Comparison of ENCODE assay signal across 8 cellular contexts in the genomic region with DNA sequence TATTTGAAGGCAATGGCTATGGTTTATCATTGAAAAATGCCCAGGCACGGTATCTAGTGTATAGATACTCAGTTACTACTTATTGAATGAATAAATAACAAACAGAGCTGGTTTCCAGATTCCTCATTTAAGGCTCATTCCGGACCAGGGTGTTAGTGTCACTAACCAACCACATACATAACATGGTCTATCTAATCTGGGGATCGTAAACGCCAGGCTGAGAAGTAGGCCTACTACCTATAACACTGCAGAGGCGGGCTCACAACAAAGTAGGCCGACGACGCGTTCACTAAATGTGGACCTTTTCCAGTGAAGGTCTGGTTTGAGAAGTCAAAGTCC. TPM values are rescaled to one million over a fixed set of nuclear protein-coding genes. Genes with fewer than 3 reads are reported as not detected.
DNase-seq lines count a peak whose midpoint lies in the region; ATAC-seq and TF ChIP-seq lines count a peak whose summit lies in the region.

No MANE protein-coding gene starts in this region.

- TF ChIP-seq CTCF in left ventricle myocardium inferior (IDR thresholded peaks at IDR 0.05; ENCODE audit: borderline replicate concordance) (no peak), WTC11 (IDR thresholded peaks at IDR 0.05) (no peak)

- intact Hi-C loops in left ventricle myocardium inferior (cut with micrococcal nuclease) (loop anchor here (10.0 kb wide), 1 partner anchor 95 kb away; no protein-coding TSS in a partner anchor), cardiac septum (cut with DNase I) (loop anchor here (2.0 to 10.0 kb wide), 2 partner anchors 97 to 615 kb away; a partner anchor contains a TSS)

- peak overlapping the region; percentile 82 for H3K4me3 ChIP-seq in left ventricle myocardium inferior
- peak overlapping the region; percentile 84 for H3K4me3 ChIP-seq in iPS-18c (ENCODE audit: insufficient read depth, low read depth, low read length)

- POLR2A ChIA-PET in WTC11 (lab: Charles Lee) = no interaction called here

- H3K4me1 Mint-ChIP-seq in WTC11 = peaks cover 12% of the 10 kb centered on the region

- H3K9me3 Mint-ChIP-seq in WTC11 = no peaks in the 10 kb centered on the region

- peaks cover 34% of the 10 kb centered on the region for H3K36me3 ChIP-seq in left ventricle myocardium inferior

- peaks cover 28% of the 10 kb centered on the region for H3K36me3 Mint-ChIP-seq in WTC11

- H3K9me3 ChIP-seq in left ventricle myocardium inferior (replicated peaks) (no peaks in the 10 kb centered on the region), iPS-18c (ENCODE audit: control insufficient read depth, insufficient read depth, low read length) (no peaks in the 10 kb centered on the region)

- peak overlapping the region; percentile 96 for H3K4me3 Mint-ChIP-seq in WTC11

- CTCF ChIA-PET in WTC11 (lab: Charles Lee) = interaction anchor here (2.1 kb wide), 1 partner anchor 10 kb away, joined by 6 read pairs; no protein-coding TSS in a partner anchor

- H3K27me3 ChIP-seq in left ventricle myocardium inferior (ENCODE audit: low read depth) = no peaks in the 10 kb centered on the region

- H3K27me3 Mint-ChIP-seq in WTC11 (ENCODE audit: low read depth) = no peaks in the 10 kb centered on the region

- peaks cover 25% of the 10 kb centered on the region for H3K4me1 ChIP-seq in left ventricle myocardium inferior

- peak overlapping the region; percentile 93 for H3K27ac Mint-ChIP-seq in WTC11

- no peak for ATAC-seq in WTC11
- no peak for ATAC-seq in HG03571 (IDR thresholded peaks at IDR 0.05; ENCODE audit: unreplicated experiment)

- DNase-seq in left ventricle myocardium inferior = no peak
- DNase-seq in cardiac septum (ENCODE audit: low spot score) = no peak
- no peak for DNase-seq in WTC11 (ENCODE audit: low spot score)
- no peak for DNase-seq in NCI-H2029 treated with DMSO at 0.1 percent for 48 hours (lab: John Stamatoyannopoulos, UW)
- no peak for DNase-seq in KG1 (lab: John Stamatoyannopoulos, UW)

- peak overlapping the region; percentile 95 for H3K27ac ChIP-seq in left ventricle myocardium inferior (replicated peaks)
- H3K27ac ChIP-seq in temporal lobe (ENCODE audit: low read depth, low read length) = peak overlapping the region; percentile 47

TF ChIP-seq in WTC11, 78 proteins besides CTCF, POLR2A, EP300 and RAD21:
- TF ChIP-seq TEAD1 (CRISPR knock-in tag; IDR thresholded peaks at IDR 0.05) (no peak), CREB1 (CRISPR knock-in tag; IDR thresholded peaks at IDR 0.05) (no peak), TCF7 (CRISPR knock-in tag; IDR thresholded peaks at IDR 0.05; ENCODE audit: low read depth) (no peak), ZNF416 (CRISPR knock-in tag; IDR thresholded peaks at IDR 0.05) (no peak), RELA (CRISPR knock-in tag; IDR thresholded peaks at IDR 0.05; ENCODE audit: borderline replicate concordance) (no peak), NR2C2 (CRISPR knock-in tag; IDR thresholded peaks at IDR 0.05) (no peak), ZNF219 (CRISPR knock-in tag; IDR thresholded peaks at IDR 0.05; ENCODE audit: borderline replicate concordance) (no peak), FOXJ3 (CRISPR knock-in tag; IDR thresholded peaks at IDR 0.05; ENCODE audit: borderline replicate concordance) (no peak), SOX15 (CRISPR knock-in tag; IDR thresholded peaks at IDR 0.05) (no peak), OVOL2 (CRISPR knock-in tag; IDR thresholded peaks at IDR 0.05; ENCODE audit: borderline replicate concordance) (no peak), SP1 (CRISPR knock-in tag; conservative IDR thresholded peaks at IDR 0.05) (no peak)
- TF ChIP-seq, protein P1, sequence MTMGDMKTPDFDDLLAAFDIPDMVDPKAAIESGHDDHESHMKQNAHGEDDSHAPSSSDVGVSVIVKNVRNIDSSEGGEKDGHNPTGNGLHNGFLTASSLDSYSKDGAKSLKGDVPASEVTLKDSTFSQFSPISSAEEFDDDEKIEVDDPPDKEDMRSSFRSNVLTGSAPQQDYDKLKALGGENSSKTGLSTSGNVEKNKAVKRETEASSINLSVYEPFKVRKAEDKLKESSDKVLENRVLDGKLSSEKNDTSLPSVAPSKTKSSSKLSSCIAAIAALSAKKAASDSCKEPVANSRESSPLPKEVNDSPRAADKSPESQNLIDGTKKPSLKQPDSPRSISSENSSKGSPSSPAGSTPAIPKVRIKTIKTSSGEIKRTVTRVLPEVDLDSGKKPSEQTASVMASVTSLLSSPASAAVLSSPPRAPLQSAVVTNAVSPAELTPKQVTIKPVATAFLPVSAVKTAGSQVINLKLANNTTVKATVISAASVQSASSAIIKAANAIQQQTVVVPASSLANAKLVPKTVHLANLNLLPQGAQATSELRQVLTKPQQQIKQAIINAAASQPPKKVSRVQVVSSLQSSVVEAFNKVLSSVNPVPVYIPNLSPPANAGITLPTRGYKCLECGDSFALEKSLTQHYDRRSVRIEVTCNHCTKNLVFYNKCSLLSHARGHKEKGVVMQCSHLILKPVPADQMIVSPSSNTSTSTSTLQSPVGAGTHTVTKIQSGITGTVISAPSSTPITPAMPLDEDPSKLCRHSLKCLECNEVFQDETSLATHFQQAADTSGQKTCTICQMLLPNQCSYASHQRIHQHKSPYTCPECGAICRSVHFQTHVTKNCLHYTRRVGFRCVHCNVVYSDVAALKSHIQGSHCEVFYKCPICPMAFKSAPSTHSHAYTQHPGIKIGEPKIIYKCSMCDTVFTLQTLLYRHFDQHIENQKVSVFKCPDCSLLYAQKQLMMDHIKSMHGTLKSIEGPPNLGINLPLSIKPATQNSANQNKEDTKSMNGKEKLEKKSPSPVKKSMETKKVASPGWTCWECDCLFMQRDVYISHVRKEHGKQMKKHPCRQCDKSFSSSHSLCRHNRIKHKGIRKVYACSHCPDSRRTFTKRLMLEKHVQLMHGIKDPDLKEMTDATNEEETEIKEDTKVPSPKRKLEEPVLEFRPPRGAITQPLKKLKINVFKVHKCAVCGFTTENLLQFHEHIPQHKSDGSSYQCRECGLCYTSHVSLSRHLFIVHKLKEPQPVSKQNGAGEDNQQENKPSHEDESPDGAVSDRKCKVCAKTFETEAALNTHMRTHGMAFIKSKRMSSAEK (CRISPR knock-in tag; IDR thresholded peaks at IDR 0.05; ENCODE audit: borderline replicate concordance) = no peak
- TF ChIP-seq, protein P2, sequence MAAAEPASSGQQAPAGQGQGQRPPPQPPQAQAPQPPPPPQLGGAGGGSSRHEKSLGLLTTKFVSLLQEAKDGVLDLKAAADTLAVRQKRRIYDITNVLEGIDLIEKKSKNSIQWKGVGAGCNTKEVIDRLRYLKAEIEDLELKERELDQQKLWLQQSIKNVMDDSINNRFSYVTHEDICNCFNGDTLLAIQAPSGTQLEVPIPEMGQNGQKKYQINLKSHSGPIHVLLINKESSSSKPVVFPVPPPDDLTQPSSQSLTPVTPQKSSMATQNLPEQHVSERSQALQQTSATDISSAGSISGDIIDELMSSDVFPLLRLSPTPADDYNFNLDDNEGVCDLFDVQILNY (CRISPR knock-in tag; IDR thresholded peaks at IDR 0.05) = no peak
- TF ChIP-seq, protein P3, sequence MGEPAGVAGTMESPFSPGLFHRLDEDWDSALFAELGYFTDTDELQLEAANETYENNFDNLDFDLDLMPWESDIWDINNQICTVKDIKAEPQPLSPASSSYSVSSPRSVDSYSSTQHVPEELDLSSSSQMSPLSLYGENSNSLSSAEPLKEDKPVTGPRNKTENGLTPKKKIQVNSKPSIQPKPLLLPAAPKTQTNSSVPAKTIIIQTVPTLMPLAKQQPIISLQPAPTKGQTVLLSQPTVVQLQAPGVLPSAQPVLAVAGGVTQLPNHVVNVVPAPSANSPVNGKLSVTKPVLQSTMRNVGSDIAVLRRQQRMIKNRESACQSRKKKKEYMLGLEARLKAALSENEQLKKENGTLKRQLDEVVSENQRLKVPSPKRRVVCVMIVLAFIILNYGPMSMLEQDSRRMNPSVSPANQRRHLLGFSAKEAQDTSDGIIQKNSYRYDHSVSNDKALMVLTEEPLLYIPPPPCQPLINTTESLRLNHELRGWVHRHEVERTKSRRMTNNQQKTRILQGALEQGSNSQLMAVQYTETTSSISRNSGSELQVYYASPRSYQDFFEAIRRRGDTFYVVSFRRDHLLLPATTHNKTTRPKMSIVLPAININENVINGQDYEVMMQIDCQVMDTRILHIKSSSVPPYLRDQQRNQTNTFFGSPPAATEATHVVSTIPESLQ (CRISPR knock-in tag; IDR thresholded peaks at IDR 0.05) = no peak
- TF ChIP-seq, protein P4, sequence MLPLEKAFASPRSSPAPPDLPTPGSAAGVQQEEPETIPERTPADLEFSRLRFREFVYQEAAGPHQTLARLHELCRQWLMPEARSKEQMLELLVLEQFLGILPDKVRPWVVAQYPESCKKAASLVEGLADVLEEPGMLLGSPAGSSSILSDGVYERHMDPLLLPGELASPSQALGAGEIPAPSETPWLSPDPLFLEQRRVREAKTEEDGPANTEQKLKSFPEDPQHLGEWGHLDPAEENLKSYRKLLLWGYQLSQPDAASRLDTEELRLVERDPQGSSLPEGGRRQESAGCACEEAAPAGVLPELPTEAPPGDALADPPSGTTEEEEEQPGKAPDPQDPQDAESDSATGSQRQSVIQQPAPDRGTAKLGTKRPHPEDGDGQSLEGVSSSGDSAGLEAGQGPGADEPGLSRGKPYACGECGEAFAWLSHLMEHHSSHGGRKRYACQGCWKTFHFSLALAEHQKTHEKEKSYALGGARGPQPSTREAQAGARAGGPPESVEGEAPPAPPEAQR (CRISPR knock-in tag; IDR thresholded peaks at IDR 0.05) = no peak

RNA-seq across cellular contexts. Expression of a gene that starts 0.4 kb away (rescaled TPM):
- total RNA-seq in left ventricle myocardium inferior (39.5 TPM), cardiac septum (31.1 TPM), WTC11 (2021) (89.3 to 96.1 TPM (median 89.5 TPM) in 3 replicates), temporal lobe (20.2 TPM)

RNA-seq across cellular contexts. Expression of a gene that starts 5.5 kb away (rescaled TPM):
- total RNA-seq in left ventricle myocardium inferior = 11.8 TPM
- 12.5 TPM for total RNA-seq in cardiac septum
- 52.7 to 55.6 TPM (median 53.2 TPM) in 3 replicates for total RNA-seq in WTC11 (2021)
- 48.7 TPM for total RNA-seq in temporal lobe
